ENCODE assay signal across 12 cellular contexts in the genomic region with DNA sequence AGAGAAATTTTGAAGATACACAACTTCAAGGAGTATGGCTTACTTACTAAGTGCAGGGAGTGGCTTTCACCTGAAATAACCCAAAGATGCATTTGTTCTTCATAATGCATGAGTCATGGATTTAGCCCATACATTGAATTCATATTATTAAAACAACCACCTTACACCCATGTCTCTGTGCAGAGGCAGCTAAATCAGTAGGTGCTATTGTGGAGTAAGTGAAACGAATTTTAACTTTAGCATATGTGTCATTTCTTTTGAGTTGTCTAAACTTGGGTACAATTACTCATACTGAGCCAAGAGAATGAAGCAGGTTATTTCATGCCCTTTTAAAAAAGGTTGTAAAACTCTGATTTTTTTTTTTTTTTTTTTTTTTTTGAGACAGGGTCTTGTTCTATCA.
"Had no signal": no experiment of that assay in that cellular context is flagged by ENCODE, and none has a peak within 500 bp of the region (broad histone marks: within the 10 kb centered on the region; RNA-seq: fewer than 3 reads in every experiment).

No MANE protein-coding gene starts in this region.

- H3K27ac Mint-ChIP-seq: effector memory CD8-positive, alpha-beta T cell; neural progenitor cell had no signal

- H3K4me3 Mint-ChIP-seq: central memory CD8-positive, alpha-beta T cell; effector memory CD8-positive, alpha-beta T cell; neural progenitor cell had no signal

- H3K36me3 Mint-ChIP-seq: neural progenitor cell had no signal

- ATAC-seq: effector memory CD8-positive, alpha-beta T cell; lower lobe of right lung had no signal

- H3K9me3 Mint-ChIP-seq: central memory CD8-positive, alpha-beta T cell; effector memory CD8-positive, alpha-beta T cell; neural progenitor cell had no signal

- H3K4me1 Mint-ChIP-seq: central memory CD8-positive, alpha-beta T cell; neural progenitor cell had no signal

- DNase-seq: activated CD4-positive, alpha-beta T cell treated with anti-CD3 and anti-CD28 coated beads for 4 hours; activated T-cell treated with anti-CD3 and anti-CD28 coated beads, Interleukin-2, amount 50 U/mL, for 1 hour; cortex of kidney; effector memory CD8-positive, alpha-beta T cell; erythroblast; hypothalamus; lower lobe of right lung; midbrain; ovary; T-helper 9 cell had no signal
